7 cellular contexts compared by ENCODE assay signal in genomic region chr22:36379593-36380361, GRCh38. TPM values are rescaled to one million over a fixed set of nuclear protein-coding genes. Genes with fewer than 3 reads are reported as not detected.
DNase-seq lines count a peak whose midpoint lies in the region; ATAC-seq and TF ChIP-seq lines count a peak whose summit lies in the region.

No MANE protein-coding gene starts in this region.

- H3K9me3 ChIP-seq in HEK293 (ENCODE audit: control insufficient read depth, insufficient read depth, low read depth, low read length) (no peaks in the 10 kb centered on the region), right atrium auricular region (no peaks in the 10 kb centered on the region), subcutaneous abdominal adipose tissue (ENCODE audit: control insufficient read depth in 5 of 5, low read length in 5 of 5) (no peaks in the 10 kb centered on the region)

- POLR2A ChIA-PET in HEK293 (lab: Yijun Ruan, JAX): interaction anchor here (0.5 to 6.0 kb wide), 10 partner anchors 8 to 102 kb away, joined by 3 to 33 read pairs (median 6); partner anchors contain the start of genes MYH9 and TXN2

- DNase-seq in activated T-cell treated with anti-CD3 and anti-CD28 coated beads, Interleukin-2, amount 50 U/mL, for 4 hours: no peak
- DNase-seq in right atrium auricular region (ENCODE audit: low spot score) (no peak), nephron progenitor cell (no peak), NCI-H510A treated with DMSO at 0.1 percent for 48 hours (lab: John Stamatoyannopoulos, UW) (no peak), DMS153 treated with DMSO at 0.1 percent for 48 hours (lab: John Stamatoyannopoulos, UW; ENCODE audit: unreplicated experiment) (no peak)

- no peaks in the 10 kb centered on the region for H3K9me3 Mint-ChIP-seq in activated T-cell treated with anti-CD3 and anti-CD28 coated beads, Interleukin-2, amount 50 U/mL, for 4 hours
- H3K9me3 Mint-ChIP-seq in nephron progenitor cell: no peaks in the 10 kb centered on the region

- H3K9ac ChIP-seq in subcutaneous abdominal adipose tissue (ENCODE audit: low read length in 5 of 5): peak overlapping the region in 1 of 5 donors; percentile 31

- peaks cover 89% of the 10 kb centered on the region for H3K4me1 Mint-ChIP-seq in activated T-cell treated with anti-CD3 and anti-CD28 coated beads, Interleukin-2, amount 50 U/mL, for 4 hours (ENCODE audit: low read depth)
- peaks cover 39% of the 10 kb centered on the region for H3K4me1 Mint-ChIP-seq in nephron progenitor cell

- ATAC-seq in activated T-cell treated with anti-CD3 and anti-CD28 coated beads, Interleukin-2, amount 50 U/mL, for 4 hours: peak; percentile 26 to 28

- H3K27ac ChIP-seq in HEK293 (ENCODE audit: extremely low read depth, low read depth, low read length) (peak overlapping the region; percentile 31; the same call in 1 of the 2 replicates), right atrium auricular region (peak overlapping the region; percentile 68 to 87), subcutaneous abdominal adipose tissue (ENCODE audit: low read depth, low read length) (peak overlapping the region; percentile 65)

- H3K4me3 ChIP-seq in HEK293 (ENCODE audit: low read depth, low read length) (no peak overlapping the region), right atrium auricular region (peak overlapping the region in 1 of 2 donors; percentile 2), subcutaneous abdominal adipose tissue (ENCODE audit: low read depth in 1 of 5, low read length in 5 of 5) (peak overlapping the region in 3 of 5 donors; percentile 1 to 30 (median 6))

- H3K4me1 ChIP-seq in HEK293 (ENCODE audit: control insufficient read depth, insufficient read depth, low read length) (peaks cover 3% of the 10 kb centered on the region; the same call in 1 of the 2 replicates), right atrium auricular region (peaks cover 0 to 99% of the 10 kb centered on the region in 2 donors), subcutaneous abdominal adipose tissue (ENCODE audit: control insufficient read depth in 5 of 5, insufficient read depth in 5 of 5, low read length in 5 of 5) (peaks cover 11 to 86% (median 32%) of the 10 kb centered on the region in 5 donors)

- H3K36me3 ChIP-seq in HEK293 (ENCODE audit: control insufficient read depth in 2 of 2, insufficient read depth in 1 of 2, low read length in 2 of 2) (peaks cover 13 to 24% of the 10 kb centered on the region in 2 experiments; a peak in 2 of 3 replicates), right atrium auricular region (peaks cover 69% of the 10 kb centered on the region), subcutaneous abdominal adipose tissue (ENCODE audit: control insufficient read depth in 5 of 5, insufficient read depth in 5 of 5, low read length in 5 of 5) (peaks cover 0 to 19% (median 17%) of the 10 kb centered on the region in 5 donors)

- H3K36me3 Mint-ChIP-seq in activated T-cell treated with anti-CD3 and anti-CD28 coated beads, Interleukin-2, amount 50 U/mL, for 4 hours (ENCODE audit: insufficient read depth): peaks cover 28% of the 10 kb centered on the region
- H3K36me3 Mint-ChIP-seq in nephron progenitor cell (ENCODE audit: low read depth): peaks cover 27% of the 10 kb centered on the region

- H3K27me3 ChIP-seq in right atrium auricular region (no peaks in the 10 kb centered on the region), subcutaneous abdominal adipose tissue (ENCODE audit: control insufficient read depth in 5 of 5, insufficient read depth in 4 of 5, low read length in 5 of 5) (no peaks in the 10 kb centered on the region)

- peak overlapping the region; percentile 80 for H3K4me3 Mint-ChIP-seq in activated T-cell treated with anti-CD3 and anti-CD28 coated beads, Interleukin-2, amount 50 U/mL, for 4 hours
- no peak overlapping the region for H3K4me3 Mint-ChIP-seq in nephron progenitor cell

- H3K27me3 Mint-ChIP-seq in activated T-cell treated with anti-CD3 and anti-CD28 coated beads, Interleukin-2, amount 50 U/mL, for 4 hours (ENCODE audit: low read depth): no peaks in the 10 kb centered on the region
- H3K27me3 Mint-ChIP-seq in nephron progenitor cell (ENCODE audit: low read depth, poor library complexity): no peaks in the 10 kb centered on the region

- no peak overlapping the region for H3K27ac Mint-ChIP-seq in nephron progenitor cell

- CTCF ChIA-PET in HEK293 (lab: Yijun Ruan, JAX): interaction anchor here (0.6 to 2.4 kb wide), 5 partner anchors 14 to 378 kb away, joined by 3 to 6 read pairs (median 3); no protein-coding TSS in a partner anchor

- TF ChIP-seq CTCF in HEK293 (tag by site-specific recombination; IDR thresholded peaks at IDR 0.05) (no peak), right atrium auricular region (IDR thresholded peaks at IDR 0.05) (no peak), nephron progenitor cell (IDR thresholded peaks at IDR 0.05) (no peak)

TF ChIP-seq in HEK293, 187 proteins besides CTCF, POLR2A, EP300 and RAD21:
- TF ChIP-seq, protein P1, sequence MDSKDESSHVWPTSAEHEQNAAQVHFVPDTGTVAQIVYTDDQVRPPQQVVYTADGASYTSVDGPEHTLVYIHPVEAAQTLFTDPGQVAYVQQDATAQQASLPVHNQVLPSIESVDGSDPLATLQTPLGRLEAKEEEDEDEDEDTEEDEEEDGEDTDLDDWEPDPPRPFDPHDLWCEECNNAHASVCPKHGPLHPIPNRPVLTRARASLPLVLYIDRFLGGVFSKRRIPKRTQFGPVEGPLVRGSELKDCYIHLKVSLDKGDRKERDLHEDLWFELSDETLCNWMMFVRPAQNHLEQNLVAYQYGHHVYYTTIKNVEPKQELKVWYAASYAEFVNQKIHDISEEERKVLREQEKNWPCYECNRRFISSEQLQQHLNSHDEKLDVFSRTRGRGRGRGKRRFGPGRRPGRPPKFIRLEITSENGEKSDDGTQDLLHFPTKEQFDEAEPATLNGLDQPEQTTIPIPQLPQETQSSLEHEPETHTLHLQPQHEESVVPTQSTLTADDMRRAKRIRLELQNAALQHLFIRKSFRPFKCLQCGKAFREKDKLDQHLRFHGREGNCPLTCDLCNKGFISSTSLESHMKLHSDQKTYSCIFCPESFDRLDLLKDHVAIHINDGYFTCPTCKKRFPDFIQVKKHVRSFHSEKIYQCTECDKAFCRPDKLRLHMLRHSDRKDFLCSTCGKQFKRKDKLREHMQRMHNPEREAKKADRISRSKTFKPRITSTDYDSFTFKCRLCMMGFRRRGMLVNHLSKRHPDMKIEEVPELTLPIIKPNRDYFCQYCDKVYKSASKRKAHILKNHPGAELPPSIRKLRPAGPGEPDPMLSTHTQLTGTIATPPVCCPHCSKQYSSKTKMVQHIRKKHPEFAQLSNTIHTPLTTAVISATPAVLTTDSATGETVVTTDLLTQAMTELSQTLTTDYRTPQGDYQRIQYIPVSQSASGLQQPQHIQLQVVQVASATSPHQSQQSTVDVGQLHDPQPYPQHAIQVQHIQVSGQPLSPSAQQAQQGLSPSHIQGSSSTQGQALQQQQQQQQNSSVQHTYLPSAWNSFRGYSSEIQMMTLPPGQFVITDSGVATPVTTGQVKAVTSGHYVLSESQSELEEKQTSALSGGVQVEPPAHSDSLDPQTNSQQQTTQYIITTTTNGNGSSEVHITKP (tag by site-specific recombination; IDR thresholded peaks at IDR 0.05): peak; percentile 51
- no peak for TF ChIP-seq SP7 (tag by site-specific recombination; IDR thresholded peaks at IDR 0.05)
- TF ChIP-seq ZNF501 (tag by site-specific recombination; IDR thresholded peaks at IDR 0.05): no peak
- TF ChIP-seq ZNF350 (tag by site-specific recombination; IDR thresholded peaks at IDR 0.05): no peak
- TF ChIP-seq ZIC2 (tag by site-specific recombination; IDR thresholded peaks at IDR 0.05): peak; percentile 72
- TF ChIP-seq, protein P2, sequence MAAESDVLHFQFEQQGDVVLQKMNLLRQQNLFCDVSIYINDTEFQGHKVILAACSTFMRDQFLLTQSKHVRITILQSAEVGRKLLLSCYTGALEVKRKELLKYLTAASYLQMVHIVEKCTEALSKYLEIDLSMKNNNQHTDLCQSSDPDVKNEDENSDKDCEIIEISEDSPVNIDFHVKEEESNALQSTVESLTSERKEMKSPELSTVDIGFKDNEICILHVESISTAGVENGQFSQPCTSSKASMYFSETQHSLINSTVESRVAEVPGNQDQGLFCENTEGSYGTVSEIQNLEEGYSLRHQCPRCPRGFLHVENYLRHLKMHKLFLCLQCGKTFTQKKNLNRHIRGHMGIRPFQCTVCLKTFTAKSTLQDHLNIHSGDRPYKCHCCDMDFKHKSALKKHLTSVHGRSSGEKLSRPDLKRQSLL (tag by site-specific recombination; IDR thresholded peaks at IDR 0.05): peak; percentile 34; the same call in 1 of the 2 replicates
- no peak for TF ChIP-seq SCRT1 (tag by site-specific recombination; IDR thresholded peaks at IDR 0.05; ENCODE audit: borderline replicate concordance)
- no peak for TF ChIP-seq ZNF433 (tag by site-specific recombination; IDR thresholded peaks at IDR 0.05; ENCODE audit: low read depth)
- TF ChIP-seq ZNF175 (tag by site-specific recombination; IDR thresholded peaks at IDR 0.05): no peak
- TF ChIP-seq ZBTB8A (tag by site-specific recombination; IDR thresholded peaks at IDR 0.05): no peak

RNA-seq across cellular contexts. Expression of gene MYH9, which starts 8.0 kb away (rescaled TPM):
- total RNA-seq in activated T-cell treated with anti-CD3 and anti-CD28 coated beads, Interleukin-2, amount 50 U/mL, for 4 hours: 100 to 1,000 TPM; 673 to 753 (median 716) TPM
- 100 to 1,000 TPM; 125 to 229 TPM for total RNA-seq in right atrium auricular region
